ENCODE assay signal across 8 cellular contexts in the genomic region with DNA sequence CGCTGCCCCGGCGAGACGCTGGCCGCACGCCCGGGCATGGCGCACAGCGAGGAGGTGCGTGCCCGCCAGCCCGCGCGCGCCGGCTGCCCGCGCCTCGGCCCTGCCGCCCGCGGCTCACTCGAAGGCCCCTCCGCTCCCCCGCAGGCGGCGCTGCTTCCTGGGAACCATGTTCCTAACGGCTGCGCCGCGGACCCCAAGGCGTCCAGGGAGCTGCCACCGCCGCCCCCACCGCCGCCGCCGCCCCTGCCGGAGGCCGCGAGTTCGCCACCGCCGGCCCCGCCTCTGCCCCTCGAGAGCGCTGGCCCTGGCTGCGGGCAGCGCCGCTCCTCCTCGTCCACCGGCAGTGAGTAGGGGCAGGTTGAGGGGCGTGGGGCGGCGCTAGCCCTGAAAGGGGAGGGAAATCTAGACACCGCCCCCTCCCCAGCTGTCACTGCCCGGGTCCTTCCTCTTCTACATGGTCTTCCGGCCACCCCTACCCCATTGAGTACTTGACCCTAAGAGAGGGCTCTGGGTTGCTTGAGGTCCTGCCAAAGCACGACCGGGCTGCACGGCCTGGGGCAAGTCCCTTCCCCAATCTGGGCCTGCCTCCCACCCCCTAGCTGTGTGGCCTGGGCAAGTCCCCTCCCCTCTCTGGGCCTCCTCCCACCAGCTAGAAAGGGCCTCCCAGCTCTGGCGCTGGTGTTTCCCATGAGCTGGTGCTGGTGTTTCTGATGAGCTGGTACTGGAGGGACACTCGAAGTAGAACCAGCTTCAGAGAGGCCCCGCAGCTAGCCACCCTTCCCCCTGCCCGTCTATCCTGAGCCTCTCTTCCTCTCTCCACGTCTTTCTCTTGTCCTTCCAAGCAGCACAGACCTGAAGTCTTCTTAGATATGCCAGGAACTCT. TPM values are rescaled to one million over a fixed set of nuclear protein-coding genes. Genes with fewer than 3 reads are reported as not detected.
DNase-seq lines count a peak whose midpoint lies in the region; ATAC-seq and TF ChIP-seq lines count a peak whose summit lies in the region.

No MANE protein-coding gene starts in this region.

- H3K36me3 Mint-ChIP-seq in natural killer cell treated with Interleukin-12 subunit alpha and Interleukin-12 subunit beta and Interleukin-15 and Interleukin-18, amount 100 ng/mL, for 72 hours = no peaks in the 10 kb centered on the region

- intact Hi-C loops in colonic mucosa (cut with DNase I) = no loop called here

- peaks cover 30 to 32% of the 10 kb centered on the region in 2 donors for H3K27me3 Mint-ChIP-seq in natural killer cell treated with Interleukin-12 subunit alpha and Interleukin-12 subunit beta and Interleukin-15 and Interleukin-18, amount 100 ng/mL, for 72 hours

- H3K27ac ChIP-seq in colonic mucosa (peak overlapping the region; percentile 32), WERI-Rb-1 (no peak overlapping the region)

- peaks cover 9% of the 10 kb centered on the region for H3K4me1 ChIP-seq in colonic mucosa

- peak overlapping the region; percentile 22 for H3K4me3 Mint-ChIP-seq in natural killer cell treated with Interleukin-12 subunit alpha and Interleukin-12 subunit beta and Interleukin-15 and Interleukin-18, amount 100 ng/mL, for 72 hours

- no peaks in the 10 kb centered on the region for H3K36me3 ChIP-seq in colonic mucosa
- H3K36me3 ChIP-seq in WERI-Rb-1 = no peaks in the 10 kb centered on the region

- H3K27me3 ChIP-seq in colonic mucosa = peaks cover 20% of the 10 kb centered on the region
- H3K27me3 ChIP-seq in WERI-Rb-1 (ENCODE audit: insufficient read depth, low read depth, severe bottlenecking) = no peaks in the 10 kb centered on the region

- peak overlapping the region; percentile 55 to 69 for H3K9ac ChIP-seq in colonic mucosa (ENCODE audit: low read depth in 2 of 2, low read length in 2 of 2)

- peak; percentile 10 to 57 for ATAC-seq in natural killer cell treated with Interleukin-12 subunit alpha and Interleukin-12 subunit beta and Interleukin-15 and Interleukin-18, amount 100 ng/mL, for 72 hours
- ATAC-seq in GM21390 (IDR thresholded peaks at IDR 0.05; ENCODE audit: unreplicated experiment) = no peak

- no peaks in the 10 kb centered on the region for H3K9me3 Mint-ChIP-seq in natural killer cell treated with Interleukin-12 subunit alpha and Interleukin-12 subunit beta and Interleukin-15 and Interleukin-18, amount 100 ng/mL, for 72 hours

- peak overlapping the region; percentile 35 for H3K4me3 ChIP-seq in colonic mucosa
- H3K4me3 ChIP-seq in WERI-Rb-1 (ENCODE audit: low read depth, low read length) = no peak overlapping the region

- H3K27ac Mint-ChIP-seq in natural killer cell treated with Interleukin-12 subunit alpha and Interleukin-12 subunit beta and Interleukin-15 and Interleukin-18, amount 100 ng/mL, for 72 hours = no peak overlapping the region

- H3K4me1 Mint-ChIP-seq in natural killer cell treated with Interleukin-12 subunit alpha and Interleukin-12 subunit beta and Interleukin-15 and Interleukin-18, amount 100 ng/mL, for 72 hours (ENCODE audit: low read depth in 2 of 2) = peaks cover 0 to 19% of the 10 kb centered on the region in 2 donors

- H3K9me3 ChIP-seq in colonic mucosa (no peaks in the 10 kb centered on the region), WERI-Rb-1 (ENCODE audit: severe bottlenecking) (no peaks in the 10 kb centered on the region)

- DNase-seq in Daoy (ENCODE audit: low read depth) = peak; percentile 63
- DNase-seq in NCI-H1930 (lab: John Stamatoyannopoulos, UW) = peak; percentile 35 to 68
- DNase-seq in colonic mucosa = no peak
- DNase-seq in natural killer cell treated with Interleukin-12 subunit alpha and Interleukin-12 subunit beta and Interleukin-15 and Interleukin-18, amount 100 ng/mL, for 72 hours (ENCODE audit: low spot score) = no peak
- no peak for DNase-seq in MV-4-11 (lab: John Stamatoyannopoulos, UW)
- DNase-seq in SKM-1 treated with dmso at 0.1 percent for 144 hours (lab: John Stamatoyannopoulos, UW; ENCODE audit: unreplicated experiment) = no peak
- no peak for DNase-seq in WERI-Rb-1

- no peak for TF ChIP-seq CTCF in colonic mucosa (IDR thresholded peaks at IDR 0.05)
- no peak for TF ChIP-seq CTCF in WERI-Rb-1 (IDR thresholded peaks at IDR 0.05; ENCODE audit: low read depth, low read length)

RNA-seq across cellular contexts. Expression of a gene that starts 17.0 kb away (rescaled TPM):
- total RNA-seq in Daoy (2014; rRNA removed; shearing (Covaris generic)) = 2.0 and 3.5 TPM in 2 replicates
- 10 to 100 TPM; 33.1 to 87.1 TPM for total RNA-seq in colonic mucosa
- 100 to 1,000 TPM in 1 of 2 donors, 10 to 100 TPM in 1; 83.6 to 106 TPM for total RNA-seq in natural killer cell treated with Interleukin-12 subunit alpha and Interleukin-12 subunit beta and Interleukin-15 and Interleukin-18, amount 100 ng/mL, for 72 hours

RNA-seq across cellular contexts. Expression of a gene that starts 24.4 kb away (rescaled TPM):
- total RNA-seq in Daoy (2014; rRNA removed; shearing (Covaris generic)) = not detected in 2 replicates
- total RNA-seq in colonic mucosa = 10 to 100 TPM; 74.3 to 98.0 TPM
- under 1 TPM; 0.14 to 0.84 TPM for total RNA-seq in natural killer cell treated with Interleukin-12 subunit alpha and Interleukin-12 subunit beta and Interleukin-15 and Interleukin-18, amount 100 ng/mL, for 72 hours

RNA-seq across cellular contexts. Expression of a gene that starts 29.3 kb away (rescaled TPM):
- 0.27 TPM in 1 of 2 replicates, not detected in the other for total RNA-seq in Daoy (2014; rRNA removed; shearing (Covaris generic))
- total RNA-seq in colonic mucosa = 10 to 100 TPM; 14.2 to 24.0 TPM
- total RNA-seq in natural killer cell treated with Interleukin-12 subunit alpha and Interleukin-12 subunit beta and Interleukin-15 and Interleukin-18, amount 100 ng/mL, for 72 hours = not detected

RNA-seq across cellular contexts. Expression of a gene that starts 42.5 kb away (rescaled TPM):
- total RNA-seq in Daoy (2014; rRNA removed; shearing (Covaris generic)) = 8.1 and 8.4 TPM in 2 replicates
- total RNA-seq in colonic mucosa = 10 to 100 TPM; 13.9 to 19.6 TPM
- under 1 TPM; 0.33 to 0.81 TPM for total RNA-seq in natural killer cell treated with Interleukin-12 subunit alpha and Interleukin-12 subunit beta and Interleukin-15 and Interleukin-18, amount 100 ng/mL, for 72 hours

RNA-seq across cellular contexts. Expression of a gene that starts 55.4 kb away (rescaled TPM):
- 41.9 and 45.1 TPM in 2 replicates for total RNA-seq in Daoy (2014; rRNA removed; shearing (Covaris generic))
- 100 to 1,000 TPM in 1 of 2 donors, 10 to 100 TPM in 1; 48.7 to 125 TPM for total RNA-seq in colonic mucosa
- 10 to 100 TPM; 49.5 to 87.5 TPM for total RNA-seq in natural killer cell treated with Interleukin-12 subunit alpha and Interleukin-12 subunit beta and Interleukin-15 and Interleukin-18, amount 100 ng/mL, for 72 hours

Comparison
In these comparisons a context has a peak if more than half of its experiments do, and no peak if none do; other contexts are left out.
1. DNase-seq: peak in Daoy (single experiment) and NCI-H1930 (2 of 2); none in colonic mucosa (single experiment), natural killer cell treated with Interleukin-12 subunit alpha and Interleukin-12 subunit beta and Interleukin-15 and Interleukin-18, amount 100 ng/mL, for 72 hours (single experiment), MV-4-11 (single experiment), SKM-1 treated with dmso at 0.1 percent for 144 hours (single experiment) and WERI-Rb-1 (single experiment).
2. RNA of a gene that starts 24.4 kb away (total RNA-seq): 74.3 to 98.0 TPM in colonic mucosa; 0.14 to 0.84 TPM in natural killer cell treated with Interleukin-12 subunit alpha and Interleukin-12 subunit beta and Interleukin-15 and Interleukin-18, amount 100 ng/mL, for 72 hours and not detected in Daoy; every median in the first group is over 10 times any median in the second.
3. RNA of a gene that starts 29.3 kb away (total RNA-seq): 14.2 to 24.0 TPM in colonic mucosa; not detected in natural killer cell treated with Interleukin-12 subunit alpha and Interleukin-12 subunit beta and Interleukin-15 and Interleukin-18, amount 100 ng/mL, for 72 hours and 0.27 TPM in Daoy; every median in the first group is over 10 times any median in the second.